ENCODE assay signal across 14 cellular contexts in genomic region chr19:19468424-19469050, GRCh38. TPM values are rescaled to one million over a fixed set of nuclear protein-coding genes. Genes with fewer than 3 reads are reported as not detected.
DNase-seq lines count a peak whose midpoint lies in the region; ATAC-seq and TF ChIP-seq lines count a peak whose summit lies in the region.
"Had no signal": no experiment of that assay in that cellular context is flagged by ENCODE, and none has a peak within 500 bp of the region (broad histone marks: within the 10 kb centered on the region; RNA-seq: fewer than 3 reads in every experiment).

No MANE protein-coding gene starts in this region.

- peaks cover 8% of the 10 kb centered on the region for H3K9me3 Mint-ChIP-seq in CD4-positive, alpha-beta T cell
- H3K9me3 Mint-ChIP-seq in effector memory CD8-positive, alpha-beta T cell: peaks cover 0 to 6% of the 10 kb centered on the region in 2 donors

- H3K4me1 Mint-ChIP-seq in CD4-positive, alpha-beta T cell (ENCODE audit: low read depth): peaks cover 53% of the 10 kb centered on the region
- peaks cover 39 to 47% of the 10 kb centered on the region in 2 donors for H3K4me1 Mint-ChIP-seq in effector memory CD8-positive, alpha-beta T cell (ENCODE audit: low read depth in 2 of 2)

- H3K27ac Mint-ChIP-seq in CD4-positive, alpha-beta T cell: peak overlapping the region; percentile 50
- peak overlapping the region in 1 of 2 donors; percentile 63 for H3K27ac Mint-ChIP-seq in effector memory CD8-positive, alpha-beta T cell
- H3K27ac Mint-ChIP-seq: dendritic cell treated with granulocyte-macrophage colony-stimulating factor and Interleukin-4, amounts not matched to agents 40 ng/mL and 50 ng/mL, for 4 days had no signal

- H3K4me3 Mint-ChIP-seq in CD4-positive, alpha-beta T cell: peak overlapping the region; percentile 8
- H3K4me3 Mint-ChIP-seq in effector memory CD8-positive, alpha-beta T cell: no peak overlapping the region
- H3K4me3 Mint-ChIP-seq: dendritic cell treated with granulocyte-macrophage colony-stimulating factor and Interleukin-4, amounts not matched to agents 40 ng/mL and 50 ng/mL, for 4 days had no signal

- H3K27ac ChIP-seq in CD4-positive, alpha-beta T cell (ENCODE audit: low read depth, low read length): no peak overlapping the region
- H3K27ac ChIP-seq: RWPE1 had no signal

- peak; percentile 62 for ATAC-seq in CD4-positive, alpha-beta T cell (ENCODE audit: poor library complexity)
- peak; percentile 22 for ATAC-seq in effector memory CD8-positive, alpha-beta T cell (replicated peaks)
- ATAC-seq in GM19324 (IDR thresholded peaks at IDR 0.05; ENCODE audit: low FRiP score, unreplicated experiment) (no peak), HG03354 (IDR thresholded peaks at IDR 0.05; ENCODE audit: poor library complexity, severe bottlenecking, unreplicated experiment) (no peak)

- H3K9me3 ChIP-seq in CD4-positive, alpha-beta T cell (ENCODE audit: control insufficient read depth, low read length): peaks cover 18% of the 10 kb centered on the region

- TF ChIP-seq CTCF in CD4-positive, alpha-beta T cell (IDR thresholded peaks at IDR 0.05): no peak

- DNase-seq in A172 (ENCODE audit: low spot score) (peak; percentile 51), NCI-H69 (lab: John Stamatoyannopoulos, UW) (peak; percentile 24), NCI-H2029 treated with DMSO at 0.1 percent for 48 hours (lab: John Stamatoyannopoulos, UW) (no peak)
- no peak for DNase-seq in CD4-positive, alpha-beta T cell
- no peak for DNase-seq in effector memory CD8-positive, alpha-beta T cell
- DNase-seq: anterior cingulate cortex, foreskin melanocyte, NCI-H510A treated with DMSO at 0.1 percent for 48 hours, small intestine, T1000 had no signal

- intact Hi-C loops in CD4-positive, alpha-beta T cell (cut with DNase I, micrococcal nuclease): no loop called here

- no peaks in the 10 kb centered on the region for H3K27me3 Mint-ChIP-seq in CD4-positive, alpha-beta T cell
- H3K27me3 Mint-ChIP-seq in effector memory CD8-positive, alpha-beta T cell: no peaks in the 10 kb centered on the region
- H3K27me3 Mint-ChIP-seq: dendritic cell treated with granulocyte-macrophage colony-stimulating factor and Interleukin-4, amounts not matched to agents 40 ng/mL and 50 ng/mL, for 4 days had no signal

- CTCF ChIA-PET in CD4-positive, alpha-beta T cell (lab: Charles Lee): no interaction called here

- POLR2A ChIA-PET in CD4-positive, alpha-beta T cell (lab: Charles Lee): interaction anchor here (1.7 kb wide), 1 partner anchor 9 kb away, joined by 6 read pairs; no protein-coding TSS in a partner anchor

- H3K27me3 ChIP-seq in CD4-positive, alpha-beta T cell (ENCODE audit: control insufficient read depth, insufficient read depth, low read length): no peaks in the 10 kb centered on the region

- peaks cover 78% of the 10 kb centered on the region for H3K36me3 Mint-ChIP-seq in CD4-positive, alpha-beta T cell (ENCODE audit: low read depth)
- H3K36me3 Mint-ChIP-seq in effector memory CD8-positive, alpha-beta T cell (ENCODE audit: insufficient read depth): peaks cover 57% of the 10 kb centered on the region

RNA-seq across cellular contexts. Expression of gene TSSK6, which starts 46.8 kb away (rescaled TPM):
- 0.26 and 0.88 TPM in 2 replicates for total RNA-seq in A172 (2014; rRNA removed; shearing (Covaris generic))
- 1 to 10 TPM; 3.4 to 5.5 TPM for total RNA-seq in CD4-positive, alpha-beta T cell

RNA-seq across cellular contexts. Expression of gene NDUFA13, which starts 47.5 kb away (rescaled TPM):
- 43.2 and 101 TPM in 2 replicates for total RNA-seq in A172 (2014; rRNA removed; shearing (Covaris generic))
- 100 to 1,000 TPM; 145 to 156 TPM for total RNA-seq in CD4-positive, alpha-beta T cell

Comparison
In these comparisons a context has a peak if more than half of its experiments do, and no peak if none do; other contexts are left out.
1. DNase-seq: peak in A172 (single experiment) and NCI-H69 (single experiment); none in CD4-positive, alpha-beta T cell (0 of 10), effector memory CD8-positive, alpha-beta T cell (0 of 3) and NCI-H2029 treated with DMSO at 0.1 percent for 48 hours (single experiment).
2. ATAC-seq: peak in CD4-positive, alpha-beta T cell (single experiment) and effector memory CD8-positive, alpha-beta T cell (single experiment); none in GM19324 (single experiment) and HG03354 (single experiment).